Comparison of ENCODE assay signal across 13 cellular contexts in genomic region chr3:16816048-16816780, GRCh38.
DNase-seq lines count a peak whose midpoint lies in the region; ATAC-seq and TF ChIP-seq lines count a peak whose summit lies in the region.
"Had no signal": no experiment of that assay in that cellular context is flagged by ENCODE, and none has a peak within 500 bp of the region (broad histone marks: within the 10 kb centered on the region; RNA-seq: fewer than 3 reads in every experiment).

No MANE protein-coding gene starts in this region.

- peaks cover 4% of the 10 kb centered on the region for H3K9me3 Mint-ChIP-seq in activated CD4-positive, alpha-beta memory T cell treated with anti-CD3 and anti-CD28 coated beads, Interleukin-2, amount 10 ng/mL, durations not matched to agents 7 days and 5 days

- no peak overlapping the region for H3K27ac ChIP-seq in right atrium auricular region
- H3K27ac ChIP-seq in tibial nerve, result no peak overlapping the region
- no peak overlapping the region for H3K27ac ChIP-seq in vagina

- intact Hi-C loops in Right ventricle myocardium inferior (cut with DNase I), result no loop called here
- intact Hi-C loops in vagina (cut with DNase I), result no loop called here

- H3K4me1 Mint-ChIP-seq in activated CD4-positive, alpha-beta memory T cell treated with anti-CD3 and anti-CD28 coated beads, Interleukin-2, amount 10 ng/mL, durations not matched to agents 7 days and 5 days, result peaks cover 17% of the 10 kb centered on the region

- no peak overlapping the region for H3K4me3 ChIP-seq in right atrium auricular region
- H3K4me3 ChIP-seq in tibial nerve, result no peak overlapping the region
- no peak overlapping the region for H3K4me3 ChIP-seq in vagina

- TF ChIP-seq CTCF in right atrium auricular region (IDR thresholded peaks at IDR 0.05) (no peak), tibial nerve (IDR thresholded peaks at IDR 0.05) (no peak), vagina (IDR thresholded peaks at IDR 0.05) (no peak)

- H3K36me3 ChIP-seq in right atrium auricular region, result no peaks in the 10 kb centered on the region
- H3K36me3 ChIP-seq in tibial nerve, result no peaks in the 10 kb centered on the region
- no peaks in the 10 kb centered on the region for H3K36me3 ChIP-seq in vagina

- peak in 1 of 2 donors; percentile 22 for TF ChIP-seq EP300 in tibial nerve (IDR thresholded peaks at IDR 0.05)

- POLR2A ChIA-PET in activated CD4-positive, alpha-beta memory T cell treated with anti-CD3 and anti-CD28 coated beads, Interleukin-2, amount 10 ng/mL, durations not matched to agents 7 days and 5 days (lab: Charles Lee), result interaction anchor here (1.2 to 1.8 kb wide), 2 partner anchors 11 to 73 kb away, joined by 3 read pairs; no protein-coding TSS in a partner anchor

- ATAC-seq in Right ventricle myocardium inferior (peak; percentile 16), GM21717 (IDR thresholded peaks at IDR 0.05; ENCODE audit: unreplicated experiment) (peak; percentile 79), HG03432 (IDR thresholded peaks at IDR 0.05; ENCODE audit: unreplicated experiment) (peak; percentile 92)
- ATAC-seq: naive thymus-derived CD8-positive, alpha-beta T cell had no signal

- H3K27me3 Mint-ChIP-seq in activated CD4-positive, alpha-beta memory T cell treated with anti-CD3 and anti-CD28 coated beads, Interleukin-2, amount 10 ng/mL, durations not matched to agents 7 days and 5 days, result no peaks in the 10 kb centered on the region
- H3K27me3 Mint-ChIP-seq: naive thymus-derived CD8-positive, alpha-beta T cell had no signal

- H3K27me3 ChIP-seq in right atrium auricular region (no peaks in the 10 kb centered on the region), tibial nerve (no peaks in the 10 kb centered on the region), vagina (no peaks in the 10 kb centered on the region)

- H3K9me3 ChIP-seq in right atrium auricular region (no peaks in the 10 kb centered on the region), tibial nerve (peaks cover 0 to 6% (median 0%) of the 10 kb centered on the region in 4 donors), vagina (no peaks in the 10 kb centered on the region)

- 62 to 64% methylated on average over 4 of the region's 4 CpGs for WGBS in tibial nerve, 2 donors

- H3K4me3 Mint-ChIP-seq in activated CD4-positive, alpha-beta memory T cell treated with anti-CD3 and anti-CD28 coated beads, Interleukin-2, amount 10 ng/mL, durations not matched to agents 7 days and 5 days, result no peak overlapping the region
- H3K4me3 Mint-ChIP-seq: activated naive CD4-positive, alpha-beta T cell treated with anti-CD3 and anti-CD28 coated beads, Interleukin-2, amount 10 ng/mL, durations not matched to agents 7 days and 5 days; naive thymus-derived CD8-positive, alpha-beta T cell had no signal

- CTCF ChIA-PET in activated CD4-positive, alpha-beta memory T cell treated with anti-CD3 and anti-CD28 coated beads, Interleukin-2, amount 10 ng/mL, durations not matched to agents 7 days and 5 days (lab: Charles Lee), result no interaction called here

- no peak for DNase-seq in Right ventricle myocardium inferior (ENCODE audit: missing footprints)
- no peak for DNase-seq in right atrium auricular region (ENCODE audit: low spot score)
- DNase-seq in tibial nerve (ENCODE audit: low spot score in 2 of 2), result no peak
- no peak for DNase-seq in NCI-H128 (lab: John Stamatoyannopoulos, UW; ENCODE audit: unreplicated experiment)
- no peak for DNase-seq in activated CD4-positive, alpha-beta memory T cell treated with anti-CD3 and anti-CD28 coated beads, Interleukin-2, amount 10 ng/mL, durations not matched to agents 7 days and 5 days
- DNase-seq in vagina (ENCODE audit: extremely low spot score in 2 of 2), result no peak
- DNase-seq: activated CD4-positive, CD25-positive, alpha-beta regulatory T cell treated with anti-CD3 and anti-CD28 coated beads, Interleukin-2, amount 50 U/mL, for 72 hours; activated naive CD4-positive, alpha-beta T cell treated with anti-CD3 and anti-CD28 coated beads, Interleukin-2, amount 10 ng/mL, durations not matched to agents 7 days and 5 days; islet precursor cell; naive thymus-derived CD8-positive, alpha-beta T cell; NCI-H446 treated with DMSO at 0.1 percent for 48 hours had no signal

- peaks cover 4% of the 10 kb centered on the region for H3K36me3 Mint-ChIP-seq in activated CD4-positive, alpha-beta memory T cell treated with anti-CD3 and anti-CD28 coated beads, Interleukin-2, amount 10 ng/mL, durations not matched to agents 7 days and 5 days (ENCODE audit: low read depth)

- H3K27ac Mint-ChIP-seq in activated CD4-positive, alpha-beta memory T cell treated with anti-CD3 and anti-CD28 coated beads, Interleukin-2, amount 10 ng/mL, durations not matched to agents 7 days and 5 days, result no peak overlapping the region
- H3K27ac Mint-ChIP-seq: activated naive CD4-positive, alpha-beta T cell treated with anti-CD3 and anti-CD28 coated beads, Interleukin-2, amount 10 ng/mL, durations not matched to agents 7 days and 5 days; naive thymus-derived CD8-positive, alpha-beta T cell had no signal

- TF ChIP-seq POLR2A in tibial nerve (IDR thresholded peaks at IDR 0.05), result no peak
- TF ChIP-seq POLR2A in vagina (IDR thresholded peaks at IDR 0.05), result no peak

- H3K4me1 ChIP-seq in right atrium auricular region (no peaks in the 10 kb centered on the region), tibial nerve (no peaks in the 10 kb centered on the region), vagina (no peaks in the 10 kb centered on the region)

Comparison
In these comparisons a context has a peak if more than half of its experiments do, and no peak if none do; other contexts are left out.
1. ATAC-seq: peak in every context shown above with its lines; median percentile 92 in HG03432; 79 in GM21717; 16 in Right ventricle myocardium inferior.